Comparison of ENCODE assay signal across 11 cellular contexts in genomic region chr5:78574157-78574673, GRCh38.
A peak's percentile ranks its signal among the peaks of the same experiment; 100 is the strongest.
DNase-seq lines count a peak whose midpoint lies in the region; ATAC-seq, FAIRE-seq and TF ChIP-seq lines count a peak whose summit lies in the region.
"Had no signal": no experiment of that assay in that cellular context is flagged by ENCODE, and none has a peak within 500 bp of the region (broad histone marks: within the 10 kb centered on the region; RNA-seq: fewer than 3 reads in every experiment).

No MANE protein-coding gene starts in this region.

- BruUV-seq in PC-3 (replicated peaks; lab: Mats Ljungman, UMichigan) = no TSS peak

- H3K27ac ChIP-seq in PC-3 (ENCODE audit: low read length) (peak overlapping the region; percentile 36), heart right ventricle (peak overlapping the region in 4 of 10 donors; percentile 17 to 51 (median 32)), spleen (peak overlapping the region in 5 of 8 donors; percentile 23 to 74 (median 51))

- no peak for DNase-seq in GM19239 (ENCODE audit: insufficient read length, low spot score)
- DNase-seq in PC-3 = no peak
- DNase-seq in heart right ventricle = no peak
- no peak for DNase-seq in spleen
- DNase-seq in posterior vena cava (ENCODE audit: low spot score) = no peak
- no peak for DNase-seq in NCI-H2196 treated with DMSO at 0.1 percent for 48 hours (lab: John Stamatoyannopoulos, UW; ENCODE audit: unreplicated experiment)
- DNase-seq in SKM-1 treated with dmso at 0.1 percent for 144 hours (lab: John Stamatoyannopoulos, UW; ENCODE audit: unreplicated experiment) = no peak
- DNase-seq in Kasumi-1 (lab: John Stamatoyannopoulos, UW) = no peak
- DNase-seq: NCI-H1694 treated with DMSO at 0.1 percent for 48 hours, occipital lobe, SHP77 had no signal

- H3K36me3 ChIP-seq in PC-3 (ENCODE audit: low read depth, low read length) = no peaks in the 10 kb centered on the region
- H3K36me3 ChIP-seq in heart right ventricle = no peaks in the 10 kb centered on the region
- no peaks in the 10 kb centered on the region for H3K36me3 ChIP-seq in spleen

- H3K9me2 ChIP-seq in PC-3 (replicated peaks; ENCODE audit: low read length) = no peaks in the 10 kb centered on the region

- intact Hi-C loops in PC-3 (cut with micrococcal nuclease) (no loop called here), heart right ventricle (cut with DNase I) (no loop called here), spleen (cut with DNase I; ENCODE audit: low total_unique reads) (no loop called here), posterior vena cava (cut with DNase I) (no loop called here)

- POLR2A ChIA-PET in PC-3 (lab: Charles Lee; ENCODE audit: unreplicated experiment) = no interaction called here

- CTCF ChIA-PET in PC-3 (lab: Charles Lee) = no interaction called here

- TF ChIP-seq POLR2A in spleen (IDR thresholded peaks at IDR 0.05) = no peak

- H3F3A ChIP-seq in PC-3 (ENCODE audit: low read length, unreplicated experiment) = no peaks in the 10 kb centered on the region

- no peak overlapping the region for H2AFZ ChIP-seq in PC-3 (ENCODE audit: low read length)

- no peaks in the 10 kb centered on the region for H3K27me3 ChIP-seq in PC-3 (ENCODE audit: low read length)
- no peaks in the 10 kb centered on the region for H3K27me3 ChIP-seq in heart right ventricle
- no peaks in the 10 kb centered on the region for H3K27me3 ChIP-seq in spleen (replicated peaks in 1 of 7)

- H3K4me2 ChIP-seq in PC-3 (ENCODE audit: low read length) = no peak overlapping the region

- H3K9me3 ChIP-seq in PC-3 (ENCODE audit: low read length) (no peaks in the 10 kb centered on the region), heart right ventricle (no peaks in the 10 kb centered on the region), spleen (no peaks in the 10 kb centered on the region)

- peak; percentile 77 for FAIRE-seq in GM19239 (lab: Jason Lieb, UNC)

- no peak overlapping the region for H3K9ac ChIP-seq in PC-3 (ENCODE audit: low read length)

- WGBS in heart right ventricle, 2 donors = 55 to 63% methylated on average over 4 of the region's 4 CpGs
- WGBS in spleen, 5 donors = 36 to 48% (median 40%) methylated on average over 4 of the region's 4 CpGs

- H3K79me2 ChIP-seq in PC-3 (ENCODE audit: low read length) = peaks cover 12% of the 10 kb centered on the region; the same call in 1 of the 2 replicates

- H3K4me1 ChIP-seq in PC-3 (ENCODE audit: insufficient read depth, low read length) (peaks cover 14% of the 10 kb centered on the region), heart right ventricle (peaks cover 0 to 61% (median 39%) of the 10 kb centered on the region in 9 donors), spleen (peaks cover 0 to 24% (median 9%) of the 10 kb centered on the region in 6 donors)

- no peaks in the 10 kb centered on the region for H4K20me1 ChIP-seq in PC-3 (ENCODE audit: low read length)

- TF ChIP-seq CTCF in PC-3 (conservative IDR thresholded peaks at IDR 0.05; ENCODE audit: low read depth, low read length) (no peak), heart right ventricle (IDR thresholded peaks at IDR 0.05) (no peak), spleen (IDR thresholded peaks at IDR 0.05 in 8 of 11, conservative IDR thresholded peaks at IDR 0.05 in 3 of 11) (no peak)

- no peak for ATAC-seq in PC-3
- peak in 5 of 8 donors; percentile 13 to 51 (median 33) for ATAC-seq in heart right ventricle

- no peak overlapping the region for H3K4me3 ChIP-seq in PC-3 (ENCODE audit: low read length)
- no peak overlapping the region for H3K4me3 ChIP-seq in heart right ventricle
- no peak overlapping the region for H3K4me3 ChIP-seq in spleen
